1 cellular context compared by ENCODE assay signal in genomic region chr10:972763-973162, GRCh38.
A peak's percentile ranks its signal among the peaks of the same experiment; 100 is the strongest.
TF ChIP-seq lines count a peak whose summit lies in the region.

No MANE protein-coding gene starts in this region.

TF ChIP-seq in HepG2, 621 proteins besides CTCF, POLR2A, EP300 and RAD21:
- TF ChIP-seq BCL6 (CRISPR knock-in tag; IDR thresholded peaks at IDR 0.05) = no peak
- TF ChIP-seq MIER2 (CRISPR knock-in tag; IDR thresholded peaks at IDR 0.05) = no peak
- no peak for TF ChIP-seq SOX13 (IDR thresholded peaks at IDR 0.05)
- no peak for TF ChIP-seq SOX13 (CRISPR knock-in tag; conservative IDR thresholded peaks at IDR 0.05 in 1 of 2, IDR thresholded peaks at IDR 0.05 in 1 of 2)
- no peak for TF ChIP-seq ZNF260 (CRISPR knock-in tag; IDR thresholded peaks at IDR 0.05; ENCODE audit: borderline replicate concordance, low read depth)
- TF ChIP-seq MYC (CRISPR knock-in tag; IDR thresholded peaks at IDR 0.05; ENCODE audit: borderline replicate concordance) = 0 out of 2 replicates have a peak, but pooled peaks have one; percentile 6
